Comparison of ENCODE assay signal across 8 cellular contexts in genomic region chr17:35879748-35880654, GRCh38. TPM values are rescaled to one million over a fixed set of nuclear protein-coding genes. Genes with fewer than 3 reads are reported as not detected.
DNase-seq lines count a peak whose midpoint lies in the region; ATAC-seq, FAIRE-seq and TF ChIP-seq lines count a peak whose summit lies in the region.

TSS of gene CCL5 (minus strand) at chr17:35880360.

- peak; percentile 90 for ATAC-seq in HG02852 (IDR thresholded peaks at IDR 0.05; ENCODE audit: unreplicated experiment)
- ATAC-seq in Panc1 = peak; percentile 44

- H3K4me3 ChIP-seq in Panc1 (ENCODE audit: low read depth in 2 of 2, low read length in 2 of 2) (no peak within 1 kb of the TSS), bronchial epithelial cell (ENCODE audit: low read depth, low read length) (no peak within 1 kb of the TSS), A673 (ENCODE audit: low read depth, low read length, poor library complexity, severe bottlenecking) (no peak within 1 kb of the TSS)

- in situ Hi-C loops in Panc1 (cut with HindIII; ENCODE audit: low pct_unique_long_range_greater_than_20kb, low sequenced_read_pairs) = no loop called here

- no peak for FAIRE-seq in bronchial epithelial cell (lab: Jason Lieb, UNC)

- H3K27me3 ChIP-seq in Panc1 (ENCODE audit: control insufficient read depth, insufficient read depth, low read length) = no peaks in the 10 kb centered on the region
- H3K27me3 ChIP-seq in bronchial epithelial cell (ENCODE audit: control insufficient read depth, insufficient read depth, low read length) = no peaks in the 10 kb centered on the region
- no peaks in the 10 kb centered on the region for H3K27me3 ChIP-seq in A673 (replicated peaks; ENCODE audit: insufficient read depth, low read depth, low read length, poor library complexity)

- H3K27ac ChIP-seq in Panc1 (ENCODE audit: low read length) (no peak within 1 kb of the TSS), A673 (ENCODE audit: low read depth, low read length, poor library complexity, severe bottlenecking) (no peak within 1 kb of the TSS)

- intact Hi-C loops in Panc1 (cut with micrococcal nuclease; ENCODE audit: unreplicated experiment) (no loop called here), A673 (cut with micrococcal nuclease; ENCODE audit: unreplicated experiment) (no loop called here)

- BruUV-seq in Panc1 (replicated peaks; lab: Mats Ljungman, UMichigan) = no TSS peak
- BruUV-seq in A673 (replicated peaks; lab: Mats Ljungman, UMichigan) = no TSS peak

- H3K9me3 ChIP-seq in Panc1 (ENCODE audit: control insufficient read depth, insufficient read depth, low read depth, low read length) (no peaks in the 10 kb centered on the region), A673 (ENCODE audit: low read depth, low read length, poor library complexity, severe bottlenecking) (no peaks in the 10 kb centered on the region)

- peak; percentile 74 for DNase-seq in activated effector memory CD4-positive, alpha-beta T cell treated with anti-CD3 and anti-CD28 coated beads, Interleukin-2, amount 50 U/mL, for 16 hours
- no peak for DNase-seq in activated effector memory CD4-positive, alpha-beta T cell treated with Interleukin-2 at 50 U/mL for 16 hours
- DNase-seq in Panc1 (ENCODE audit: low read depth, low spot score) (no peak), bronchial epithelial cell (ENCODE audit: low read depth) (peak; percentile 60), T1000 (lab: John Stamatoyannopoulos, UW) (no peak), kidney glomerular epithelial cell (lab: John Stamatoyannopoulos, UW) (no peak), A673 (ENCODE audit: low spot score) (no peak)

- CTCF ChIA-PET in Panc1 (lab: Charles Lee) = no interaction called here
- CTCF ChIA-PET in A673 (lab: Charles Lee) = no interaction called here

- POLR2A ChIA-PET in Panc1 (lab: Charles Lee) = no interaction called here
- POLR2A ChIA-PET in A673 (lab: Charles Lee; ENCODE audit: low non-redundant PET) = no interaction called here

- TF ChIP-seq CTCF in Panc1 (IDR thresholded peaks at IDR 0.05) (no peak), bronchial epithelial cell (IDR thresholded peaks at IDR 0.05; ENCODE audit: insufficient read depth, low read length, severe bottlenecking) (no peak), A673 (conservative IDR thresholded peaks at IDR 0.05; ENCODE audit: low read depth, low read length) (no peak)

- no peaks in the 10 kb centered on the region for H3K4me1 ChIP-seq in Panc1 (ENCODE audit: control insufficient read depth, insufficient read depth, low read length)
- H3K4me1 ChIP-seq in A673 (ENCODE audit: insufficient read depth, low read length, poor library complexity, severe bottlenecking) = no peaks in the 10 kb centered on the region

- H3K36me3 ChIP-seq in Panc1 (ENCODE audit: control insufficient read depth, insufficient read depth, low read length) (no peaks in the 10 kb centered on the region), bronchial epithelial cell (ENCODE audit: control insufficient read depth, insufficient read depth, low read length) (no peaks in the 10 kb centered on the region), A673 (ENCODE audit: insufficient read depth, low read length, poor library complexity, severe bottlenecking) (no peaks in the 10 kb centered on the region)

RNA-seq across cellular contexts. Expression of gene CCL5, which starts in this region (rescaled TPM):
- 15.9 TPM for total RNA-seq in Panc1 (2021; ENCODE audit: unreplicated experiment)
- polyA plus RNA-seq in Panc1 (2012; ENCODE audit: insufficient read length) = 4.6 TPM
- 0.26 TPM in 1 of 2 replicates, not detected in the other for total RNA-seq in bronchial epithelial cell
- total RNA-seq in A673 (2021) = not detected in 2 replicates

Comparison
In these comparisons a context has a peak if more than half of its experiments do, and no peak if none do; other contexts are left out.
1. RNA of gene CCL5 (total RNA-seq): 15.9 TPM in Panc1 (single experiment); 0.26 TPM in bronchial epithelial cell and not detected in A673; every median in the first group is over 10 times any median in the second.
2. Peak in DNase-seq in bronchial epithelial cell; RNA of the gene not detected or under 1 TPM.